21 cellular contexts compared by ENCODE assay signal in genomic region chr5:96331210-96331609, GRCh38.
DNase-seq lines count a peak whose midpoint lies in the region; ATAC-seq and TF ChIP-seq lines count a peak whose summit lies in the region.
"Had no signal": no experiment of that assay in that cellular context is flagged by ENCODE, and none has a peak within 500 bp of the region (broad histone marks: within the 10 kb centered on the region; RNA-seq: fewer than 3 reads in every experiment).

No MANE protein-coding gene starts in this region.

- H3K4me1 ChIP-seq in prostate gland (replicated peaks): peaks cover 12% of the 10 kb centered on the region
- H3K4me1 ChIP-seq: HAP-1 had no signal

- H3K27me3 ChIP-seq in prostate gland (replicated peaks; ENCODE audit: insufficient read depth): no peaks in the 10 kb centered on the region
- H3K27me3 ChIP-seq: cardiac muscle cell, thyroid gland had no signal

- no peak for TF ChIP-seq CTCF in prostate gland (IDR thresholded peaks at IDR 0.05)

- WGBS in prostate gland: 33% methylated on average over 3 of the region's 3 CpGs

- peak overlapping the region; percentile 74 to 85 for H3K27ac ChIP-seq in prostate gland
- H3K27ac ChIP-seq: left ventricle myocardium inferior, SK-N-MC, thyroid gland had no signal

- H3K36me3 ChIP-seq in prostate gland: no peaks in the 10 kb centered on the region
- H3K36me3 ChIP-seq: cardiac muscle cell, HAP-1, left ventricle myocardium inferior, thyroid gland had no signal

- TF ChIP-seq POLR2A in prostate gland (IDR thresholded peaks at IDR 0.05) (no peak), erythroblast (IDR thresholded peaks at IDR 0.05; ENCODE audit: low read length) (no peak)

- H3K4me3 ChIP-seq in prostate gland: no peak overlapping the region
- H3K4me3 ChIP-seq: cardiac muscle cell, HAP-1, left ventricle myocardium inferior, SK-N-MC, thyroid gland had no signal

- intact Hi-C loops in prostate gland (cut with DNase I): loop anchor here (10.0 kb wide), 1 partner anchor 546 kb away; no protein-coding TSS in a partner anchor

- peak; percentile 8; the same call in 1 of the 3 replicates for ATAC-seq in SK-N-SH treated with all-trans-retinoic acid at 6 μM for 48 hours
- no peak for ATAC-seq in GM18520 (IDR thresholded peaks at IDR 0.05; ENCODE audit: unreplicated experiment)
- ATAC-seq: activated CD8-positive, alpha-beta memory T cell treated with anti-CD3 and anti-CD28 coated beads, Interleukin-2, amount 10 ng/mL, durations not matched to agents 7 days and 5 days had no signal

- DNase-seq in HCEC 1CT (peak; percentile 49), fibroblast of peridontal ligament (ENCODE audit: extremely low read depth) (peak; percentile 56), prostate gland (ENCODE audit: low spot score) (no peak), kidney tubule cell (ENCODE audit: low spot score) (no peak), erythroblast (lab: John Stamatoyannopoulos, UW) (no peak), putamen (ENCODE audit: low spot score) (no peak)
- DNase-seq: activated CD8-positive, alpha-beta memory T cell treated with anti-CD3 and anti-CD28 coated beads, Interleukin-2, amount 10 ng/mL, durations not matched to agents 7 days and 5 days; activated naive CD4-positive, alpha-beta T cell treated with anti-CD3 and anti-CD28 coated beads, Interleukin-2, amount 50 U/mL, for 16 hours; CD4-positive, CD25-positive, alpha-beta regulatory T cell; DMS79 treated with DMSO at 0.1 percent for 48 hours; left ventricle myocardium inferior; naive B cell; NCI-H1092 treated with DMSO at 0.1 percent for 48 hours; NCI-H2171; stimulated activated CD4-positive, alpha-beta T cell treated with anti-CD3 and anti-CD28 coated beads, Interleukin-2, amount 100 ng/mL, for 48 hours; thyroid gland had no signal

- H3K9me3 ChIP-seq in prostate gland: no peaks in the 10 kb centered on the region
- H3K9me3 ChIP-seq: HAP-1, left ventricle myocardium inferior, thyroid gland had no signal

TF ChIP-seq in SK-N-SH treated with all-trans-retinoic acid at 6 μM for 48 hours, 23 proteins besides CTCF, POLR2A, EP300 and RAD21:
- no peak for TF ChIP-seq ESRRG (CRISPR knock-in tag; IDR thresholded peaks at IDR 0.05)
- TF ChIP-seq ZFP3 (CRISPR knock-in tag; IDR thresholded peaks at IDR 0.05): no peak
- TF ChIP-seq TSHZ2 (CRISPR knock-in tag; IDR thresholded peaks at IDR 0.05): no peak
- no peak for TF ChIP-seq ZNF565 (CRISPR knock-in tag; conservative IDR thresholded peaks at IDR 0.05; ENCODE audit: low read depth)
- TF ChIP-seq GLIS3 (CRISPR knock-in tag; IDR thresholded peaks at IDR 0.05): no peak
- no peak for TF ChIP-seq ISL1 (CRISPR knock-in tag; IDR thresholded peaks at IDR 0.05)
- TF ChIP-seq ZNF70 (CRISPR knock-in tag; IDR thresholded peaks at IDR 0.05): no peak
- no peak for TF ChIP-seq ARNTL (CRISPR knock-in tag; IDR thresholded peaks at IDR 0.05; ENCODE audit: borderline replicate concordance, low read depth)

Comparison
In these comparisons a context has a peak if more than half of its experiments do, and no peak if none do; other contexts are left out.
1. DNase-seq: peak in HCEC 1CT (single experiment) and fibroblast of peridontal ligament (single experiment); none in prostate gland (single experiment), kidney tubule cell (single experiment), erythroblast (0 of 2) and putamen (single experiment).